ENCODE assay signal across 10 cellular contexts in the genomic region with DNA sequence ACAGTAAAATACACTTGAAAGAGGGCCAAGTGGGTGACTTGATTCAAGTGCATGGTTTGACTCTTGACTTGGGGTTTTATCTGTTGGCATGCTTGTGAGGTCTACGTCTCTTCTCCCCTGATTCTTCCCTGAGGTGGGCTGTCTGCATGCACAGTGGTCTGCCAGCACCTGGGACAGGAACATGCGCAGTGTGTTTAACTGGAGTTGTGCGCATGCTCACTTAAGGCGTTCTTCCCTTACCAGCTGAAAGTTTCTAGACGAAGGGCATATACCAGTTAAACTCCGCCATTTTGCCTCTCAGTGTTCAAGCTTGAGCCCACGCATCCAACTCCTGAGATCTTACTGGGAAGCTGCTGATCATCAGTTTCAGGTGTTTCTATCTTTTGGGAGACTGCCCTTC. TPM values are rescaled to one million over a fixed set of nuclear protein-coding genes. Genes with fewer than 3 reads are reported as not detected.
"Had no signal": no experiment of that assay in that cellular context is flagged by ENCODE, and none has a peak within 500 bp of the region (broad histone marks: within the 10 kb centered on the region; RNA-seq: fewer than 3 reads in every experiment).

No MANE protein-coding gene starts in this region.

- H3K4me3 ChIP-seq: GM23338, HAP-1 had no signal

- H3K4me3 Mint-ChIP-seq: GM23338, HFFc6, IgD-negative memory B cell had no signal

- H3K27ac Mint-ChIP-seq: GM23338, HFFc6, IgD-negative memory B cell had no signal

- H3K9me3 ChIP-seq: HAP-1 had no signal

- DNase-seq: HFFc6, KG1 had no signal

- H3K36me3 ChIP-seq: HAP-1 had no signal

- H3K27ac ChIP-seq: HL-60 had no signal

- H3K9me3 Mint-ChIP-seq: HFFc6, IgD-negative memory B cell had no signal

- ATAC-seq: GM23338, HCT116, HepG2 had no signal

- H3K4me2 ChIP-seq: GM23338 had no signal

- H2AFZ ChIP-seq: GM23338 had no signal

- FAIRE-seq: H1, H54, HepG2 had no signal

RNA-seq across cellular contexts. Expression of a gene that starts 56.9 kb away (rescaled TPM):
- total RNA-seq: H1 had no signal
